Comparison of ENCODE assay signal across 8 cellular contexts in genomic region chr5:38438757-38439156, GRCh38.
"Had no signal": no experiment of that assay in that cellular context is flagged by ENCODE, and none has a peak within 500 bp of the region (broad histone marks: within the 10 kb centered on the region; RNA-seq: fewer than 3 reads in every experiment).

No MANE protein-coding gene starts in this region.

- H3K4me3 ChIP-seq: GM12878 had no signal

- DNase-seq: GDM1, GF-D8 had no signal

- ATAC-seq: GM12878 had no signal

- FAIRE-seq: G401.6, GM12878, GM12891, GM12892, GM18507, GM19239 had no signal
